Comparison of ENCODE assay signal across 8 cellular contexts in the genomic region with DNA sequence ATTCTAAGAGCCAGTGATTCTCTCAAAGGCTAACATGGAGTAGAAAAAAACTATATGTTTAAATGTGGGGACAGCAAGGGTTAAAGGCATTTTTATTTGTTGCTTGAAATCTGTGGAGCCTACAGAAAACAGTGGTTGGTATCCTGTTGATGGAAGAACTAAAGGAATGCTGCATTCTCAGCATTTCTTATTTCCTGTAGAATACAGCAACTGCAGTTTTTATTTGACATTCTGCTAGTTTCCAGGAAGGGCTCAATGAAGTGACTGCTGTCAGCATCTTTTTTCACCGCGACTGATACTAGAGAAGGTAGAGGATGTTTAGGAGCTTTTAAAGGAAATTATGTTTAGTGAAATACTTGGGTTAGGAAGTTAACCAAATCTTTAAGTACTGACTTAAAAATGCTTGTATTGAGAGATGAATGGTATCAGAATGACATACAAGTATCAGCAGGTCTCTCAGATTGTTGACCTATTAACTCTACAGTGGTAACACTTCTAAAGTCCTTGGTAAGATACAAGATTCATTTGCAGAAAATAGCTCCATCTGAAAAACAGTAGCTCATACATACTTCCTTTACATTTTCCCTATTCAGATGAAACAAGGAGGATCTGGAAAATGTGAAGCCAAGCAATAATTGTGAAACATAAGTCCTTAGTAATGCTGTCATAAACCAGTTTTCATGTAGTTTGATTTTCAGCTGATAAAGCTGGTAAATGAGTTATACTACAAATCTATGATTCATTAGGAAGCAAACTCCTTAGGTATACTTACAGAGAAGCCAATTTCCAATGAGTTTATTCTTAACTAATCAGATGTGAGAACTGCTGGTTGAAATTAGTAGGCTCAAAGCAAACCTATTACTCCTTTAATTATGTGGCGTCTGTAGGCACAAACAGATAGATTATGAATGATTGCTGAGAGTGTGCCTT. TPM values are rescaled to one million over a fixed set of nuclear protein-coding genes. Genes with fewer than 3 reads are reported as not detected.
A peak's percentile ranks its signal among the peaks of the same experiment; 100 is the strongest.
DNase-seq lines count a peak whose midpoint lies in the region; ATAC-seq, FAIRE-seq and TF ChIP-seq lines count a peak whose summit lies in the region.
"Had no signal": no experiment of that assay in that cellular context is flagged by ENCODE, and none has a peak within 500 bp of the region (broad histone marks: within the 10 kb centered on the region; RNA-seq: fewer than 3 reads in every experiment).

No MANE protein-coding gene starts in this region.

- no peak overlapping the region for H3K4me3 ChIP-seq in heart right ventricle

- H3K4me1 ChIP-seq in heart right ventricle, result peaks cover 4 to 95% (median 75%) of the 10 kb centered on the region in 9 donors

- H3K9me3 ChIP-seq in heart right ventricle, result no peaks in the 10 kb centered on the region

- H3K4me3 Mint-ChIP-seq in T-helper 1 cell treated with Interleukin-12 subunit alpha and Interleukin-12 subunit beta and Interleukin-4 antibody, amounts not matched to agents 30 μg/mL and 1 μg/mL, for 36 hours, result peak overlapping the region; percentile 10
- H3K4me3 Mint-ChIP-seq in stimulated activated effector memory CD8-positive, alpha-beta T cell treated with anti-CD3 and anti-CD28 coated beads, Interleukin-12 subunit alpha, Interleukin-12 subunit beta, amount 100 ng/mL, for 72 hours, result no peak overlapping the region

- peaks cover 44% of the 10 kb centered on the region for H3K4me1 Mint-ChIP-seq in T-helper 1 cell treated with Interleukin-12 subunit alpha and Interleukin-12 subunit beta and Interleukin-4 antibody, amounts not matched to agents 30 μg/mL and 1 μg/mL, for 36 hours (ENCODE audit: low read depth)
- peaks cover 50% of the 10 kb centered on the region for H3K4me1 Mint-ChIP-seq in stimulated activated effector memory CD8-positive, alpha-beta T cell treated with anti-CD3 and anti-CD28 coated beads, Interleukin-12 subunit alpha, Interleukin-12 subunit beta, amount 100 ng/mL, for 72 hours

- TF ChIP-seq CTCF in heart right ventricle (IDR thresholded peaks at IDR 0.05), result no peak

- no peaks in the 10 kb centered on the region for H3K27me3 Mint-ChIP-seq in T-helper 1 cell treated with Interleukin-12 subunit alpha and Interleukin-12 subunit beta and Interleukin-4 antibody, amounts not matched to agents 30 μg/mL and 1 μg/mL, for 36 hours (ENCODE audit: low read depth)

- peak; percentile 57 for FAIRE-seq in H54 (lab: Jason Lieb, UNC)

- peak overlapping the region in 4 of 10 donors; percentile 13 to 73 (median 46) for H3K27ac ChIP-seq in heart right ventricle

- peaks cover 0 to 14% (median 0%) of the 10 kb centered on the region in 9 donors for H3K36me3 ChIP-seq in heart right ventricle

- no peak for TF ChIP-seq POLR2A in H54 (IDR thresholded peaks at IDR 0.05; ENCODE audit: low read depth, low read length)

- 40 to 50% methylated on average over 3 of the region's 3 CpGs for WGBS in heart right ventricle, 2 donors

- no peaks in the 10 kb centered on the region for H3K9me3 Mint-ChIP-seq in T-helper 1 cell treated with Interleukin-12 subunit alpha and Interleukin-12 subunit beta and Interleukin-4 antibody, amounts not matched to agents 30 μg/mL and 1 μg/mL, for 36 hours
- no peaks in the 10 kb centered on the region for H3K9me3 Mint-ChIP-seq in stimulated activated effector memory CD8-positive, alpha-beta T cell treated with anti-CD3 and anti-CD28 coated beads, Interleukin-12 subunit alpha, Interleukin-12 subunit beta, amount 100 ng/mL, for 72 hours

- H3K27me3 ChIP-seq in heart right ventricle, result no peaks in the 10 kb centered on the region

- peak overlapping the region; percentile 27 for H3K27ac Mint-ChIP-seq in T-helper 1 cell treated with Interleukin-12 subunit alpha and Interleukin-12 subunit beta and Interleukin-4 antibody, amounts not matched to agents 30 μg/mL and 1 μg/mL, for 36 hours
- peak overlapping the region; percentile 50 for H3K27ac Mint-ChIP-seq in stimulated activated effector memory CD8-positive, alpha-beta T cell treated with anti-CD3 and anti-CD28 coated beads, Interleukin-12 subunit alpha, Interleukin-12 subunit beta, amount 100 ng/mL, for 72 hours

- DNase-seq in H54 (ENCODE audit: insufficient read length, low spot score) (no peak), heart right ventricle (no peak), cerebellar nuclear complex (lab: John Stamatoyannopoulos, UW) (no peak)
- no peak for DNase-seq in stimulated activated effector memory CD8-positive, alpha-beta T cell treated with anti-CD3 and anti-CD28 coated beads, Interleukin-12 subunit alpha, Interleukin-12 subunit beta, amount 100 ng/mL, for 72 hours (ENCODE audit: low spot score in 2 of 2)
- no peak for DNase-seq in stimulated activated CD4-positive, alpha-beta T cell treated with anti-CD3 and anti-CD28 coated beads, Interleukin-15, amount 100 ng/mL, for 24 hours
- DNase-seq: amygdala had no signal

- intact Hi-C loops in heart right ventricle (cut with DNase I), result loop anchor here in 1 of 10 donors (10.0 kb wide), 1 partner anchor 210 kb away; no protein-coding TSS in a partner anchor

- H3K36me3 Mint-ChIP-seq in T-helper 1 cell treated with Interleukin-12 subunit alpha and Interleukin-12 subunit beta and Interleukin-4 antibody, amounts not matched to agents 30 μg/mL and 1 μg/mL, for 36 hours (ENCODE audit: low read depth), result peaks cover 13% of the 10 kb centered on the region
- H3K36me3 Mint-ChIP-seq in stimulated activated effector memory CD8-positive, alpha-beta T cell treated with anti-CD3 and anti-CD28 coated beads, Interleukin-12 subunit alpha, Interleukin-12 subunit beta, amount 100 ng/mL, for 72 hours, result peaks cover 30% of the 10 kb centered on the region

- ATAC-seq in heart right ventricle (peak in 6 of 8 donors; percentile 48 to 66 (median 51)), HG03025 (IDR thresholded peaks at IDR 0.05; ENCODE audit: low FRiP score, unreplicated experiment) (no peak)
- peak; percentile 65 for ATAC-seq in stimulated activated effector memory CD8-positive, alpha-beta T cell treated with anti-CD3 and anti-CD28 coated beads, Interleukin-12 subunit alpha, Interleukin-12 subunit beta, amount 100 ng/mL, for 72 hours

RNA-seq across cellular contexts. Expression of a gene that starts 15.2 kb away (rescaled TPM):
- 100 to 1,000 TPM; 138 to 196 (median 173) TPM for total RNA-seq in heart right ventricle
- polyA plus RNA-seq in heart right ventricle, result 100 to 1,000 TPM in 1 of 2 donors, 10 to 100 TPM in 1; 42.5 to 140 TPM
